Comparison of ENCODE assay signal across 8 cellular contexts in the genomic region with DNA sequence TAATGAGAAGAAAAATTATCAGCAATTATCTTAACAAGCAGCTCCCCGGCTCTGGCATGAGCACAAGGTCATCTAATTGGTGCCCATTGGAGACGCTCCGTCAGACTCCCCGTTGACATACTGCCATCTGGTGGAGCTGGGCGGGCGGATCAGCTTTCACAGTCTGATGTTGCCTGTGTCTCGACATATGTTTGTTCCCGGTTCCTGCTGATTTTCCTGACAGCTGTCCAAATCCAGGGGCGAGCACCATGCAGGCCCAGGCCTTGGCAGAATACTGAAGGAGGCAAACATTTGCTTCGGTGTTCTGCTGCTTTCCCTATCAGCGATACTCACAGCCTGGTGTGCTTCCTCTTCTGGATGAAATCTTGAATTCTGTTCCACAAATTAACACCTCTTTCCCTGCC.
DNase-seq lines count a peak whose midpoint lies in the region; ATAC-seq and TF ChIP-seq lines count a peak whose summit lies in the region.

No MANE protein-coding gene starts in this region.

- in situ Hi-C loops in GM13977 (cut with MboI; ENCODE audit: low pct_unique_long_range_greater_than_20kb, low sequenced_read_pairs, unreplicated experiment) (no loop called here), brain microvascular endothelial cell (cut with HindIII; ENCODE audit: low pct_ligation_motif_present, low sequenced_read_pairs) (no loop called here)

- peak; percentile 61 for DNase-seq in GM13977 (ENCODE audit: low spot score)
- peak; percentile 88 for DNase-seq in NCI-H2081 treated with DMSO at 0.1 percent for 48 hours (lab: John Stamatoyannopoulos, UW)
- DNase-seq in UCSD-AML1 (lab: John Stamatoyannopoulos, UW; ENCODE audit: unreplicated experiment): peak; percentile 67
- peak; percentile 70 for DNase-seq in brain microvascular endothelial cell
- peak; percentile 90 for DNase-seq in iPS-NIHi7 (ENCODE audit: extremely low spot score)
- DNase-seq in stimulated activated CD4-positive, alpha-beta T cell treated with anti-CD3 and anti-CD28 coated beads, Interleukin-12 subunit alpha, Interleukin-12 subunit beta, amount 100 ng/mL, for 24 hours (ENCODE audit: low read depth in 2 of 2): peak; percentile 41 to 67

- no peaks in the 10 kb centered on the region for H3K36me3 ChIP-seq in brain microvascular endothelial cell (replicated peaks)

- no peak overlapping the region for H3K27ac ChIP-seq in brain microvascular endothelial cell

- no peak overlapping the region for H3K4me3 ChIP-seq in brain microvascular endothelial cell (ENCODE audit: low read depth, low read length)

- no peaks in the 10 kb centered on the region for H3K27me3 ChIP-seq in brain microvascular endothelial cell (replicated peaks)

- peak; percentile 85 for TF ChIP-seq CTCF in GM13977 (IDR thresholded peaks at IDR 0.05; ENCODE audit: extremely low read depth, insufficient read depth, missing control alignments)
- peak; percentile 97 for TF ChIP-seq CTCF in brain microvascular endothelial cell (IDR thresholded peaks at IDR 0.05; ENCODE audit: low read depth, low read length, missing control alignments)

- ATAC-seq in HG02938 (IDR thresholded peaks at IDR 0.05; ENCODE audit: unreplicated experiment): peak; percentile 88
- ATAC-seq in HG03196 (IDR thresholded peaks at IDR 0.05; ENCODE audit: unreplicated experiment): no peak
